ENCODE assay signal across 9 cellular contexts in the genomic region with DNA sequence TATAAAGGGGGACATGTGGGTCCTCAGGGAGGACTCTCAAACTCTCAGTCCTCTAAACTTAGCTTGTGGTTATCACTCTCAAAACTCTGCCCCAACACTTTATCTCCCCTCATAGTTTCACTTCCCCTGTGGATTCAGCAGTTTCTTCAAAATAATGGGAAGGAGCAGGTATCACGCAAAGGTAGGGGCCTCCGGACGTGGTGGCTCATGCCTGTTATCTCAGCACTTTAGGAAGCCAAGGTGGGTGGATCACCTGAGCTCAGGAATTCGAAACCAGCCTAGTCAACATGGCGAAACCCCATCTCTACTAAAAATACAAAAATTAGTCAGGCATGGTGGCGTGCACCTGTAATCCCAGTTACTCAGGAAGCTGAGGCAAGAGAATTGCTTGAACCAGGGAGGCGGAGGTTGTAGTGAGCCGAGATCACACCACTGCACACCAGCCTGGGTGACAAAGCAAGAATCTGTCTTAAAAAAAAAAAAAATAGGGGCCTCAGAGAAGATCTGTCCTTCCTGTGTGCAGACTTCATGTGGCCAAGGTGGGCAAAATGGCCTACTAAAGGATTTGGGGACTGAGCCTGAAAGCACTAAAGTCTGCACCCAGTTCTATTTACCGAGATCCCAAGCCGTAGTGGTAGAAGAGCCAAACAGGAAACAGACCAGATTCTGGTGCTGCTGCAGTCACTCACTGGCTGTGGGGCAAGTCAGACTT. TPM values are rescaled to one million over a fixed set of nuclear protein-coding genes. Genes with fewer than 3 reads are reported as not detected.
A peak's percentile ranks its signal among the peaks of the same experiment; 100 is the strongest.
DNase-seq lines count a peak whose midpoint lies in the region; ATAC-seq and TF ChIP-seq lines count a peak whose summit lies in the region.
"Had no signal": no experiment of that assay in that cellular context is flagged by ENCODE, and none has a peak within 500 bp of the region (broad histone marks: within the 10 kb centered on the region; RNA-seq: fewer than 3 reads in every experiment).

No MANE protein-coding gene starts in this region.

- no peak overlapping the region for H3K14ac ChIP-seq in H9 (ENCODE audit: insufficient read depth, low read length)

- H4K8ac ChIP-seq in mesendoderm (ENCODE audit: low read depth, low read length): no peak overlapping the region
- no peak overlapping the region for H4K8ac ChIP-seq in H9 (replicated peaks; ENCODE audit: insufficient read length, low read depth, low read length)

- peak; percentile 57 to 72 for ATAC-seq in CD4-positive, CD25-positive, alpha-beta regulatory T cell (ENCODE audit: low read depth in 2 of 2)
- ATAC-seq in GM19438 (IDR thresholded peaks at IDR 0.05; ENCODE audit: low read depth, unreplicated experiment) (peak; percentile 54), HG03558 (IDR thresholded peaks at IDR 0.05; ENCODE audit: extremely low read depth, unreplicated experiment) (peak; percentile 41)
- peak; percentile 58 to 60 for ATAC-seq in activated naive CD4-positive, alpha-beta T cell treated with anti-CD3 and anti-CD28 coated beads, Interleukin-2, amount 50 U/mL, for 72 hours

- H3K23ac ChIP-seq in mesendoderm (ENCODE audit: low read length): no peak overlapping the region
- no peak overlapping the region for H3K23ac ChIP-seq in H9 (ENCODE audit: insufficient read length, low read depth, low read length)

- H3K27ac ChIP-seq in CD4-positive, CD25-positive, alpha-beta regulatory T cell (ENCODE audit: insufficient read depth, low read length, poor library complexity, severe bottlenecking): peak overlapping the region; percentile 76
- no peak overlapping the region for H3K27ac ChIP-seq in mesendoderm (ENCODE audit: low read depth, low read length)
- H3K27ac ChIP-seq in H9 (ENCODE audit: insufficient read length, low read depth, low read length): no peak overlapping the region
- no peak overlapping the region for H3K27ac ChIP-seq in tibial nerve

- peaks cover 27% of the 10 kb centered on the region for H3K36me3 ChIP-seq in CD4-positive, CD25-positive, alpha-beta regulatory T cell (ENCODE audit: control insufficient read depth, insufficient read depth, low read length)
- H3K36me3 ChIP-seq in mesendoderm (ENCODE audit: control insufficient read depth, insufficient read depth, low read length) (no peaks in the 10 kb centered on the region), tibial nerve (no peaks in the 10 kb centered on the region)

- peaks cover 76% of the 10 kb centered on the region for H3K4me1 ChIP-seq in CD4-positive, CD25-positive, alpha-beta regulatory T cell (ENCODE audit: control insufficient read depth, insufficient read depth, low read length, poor library complexity, severe bottlenecking)
- H3K4me1 ChIP-seq in mesendoderm (ENCODE audit: control insufficient read depth, low read depth, low read length) (no peaks in the 10 kb centered on the region), H9 (ENCODE audit: insufficient read depth, low read length) (no peaks in the 10 kb centered on the region), tibial nerve (peaks cover 0 to 20% (median 14%) of the 10 kb centered on the region in 4 donors)

- H3K27me3 Mint-ChIP-seq in CD4-positive, CD25-positive, alpha-beta regulatory T cell: no peaks in the 10 kb centered on the region
- peaks cover 72% of the 10 kb centered on the region for H3K27me3 Mint-ChIP-seq in H9 (ENCODE audit: low read depth)

- peaks cover 43% of the 10 kb centered on the region for H3K36me3 Mint-ChIP-seq in CD4-positive, CD25-positive, alpha-beta regulatory T cell
- H3K36me3 Mint-ChIP-seq in activated naive CD4-positive, alpha-beta T cell treated with anti-CD3 and anti-CD28 coated beads, Interleukin-2, amount 50 U/mL, for 72 hours: peaks cover 5 to 18% of the 10 kb centered on the region in 2 donors
- no peaks in the 10 kb centered on the region for H3K36me3 Mint-ChIP-seq in H9 (ENCODE audit: insufficient read depth in 1 of 3, low read depth in 3 of 3)
- H3K36me3 Mint-ChIP-seq: brain had no signal

- H3K4me3 Mint-ChIP-seq in CD4-positive, CD25-positive, alpha-beta regulatory T cell: peak overlapping the region; percentile 77 to 91 (median 86)
- no peak overlapping the region for H3K4me3 Mint-ChIP-seq in H9
- H3K4me3 Mint-ChIP-seq: brain had no signal

- no peaks in the 10 kb centered on the region for H3K27me3 ChIP-seq in CD4-positive, CD25-positive, alpha-beta regulatory T cell (ENCODE audit: control insufficient read depth, insufficient read depth, low read length)
- H3K27me3 ChIP-seq in mesendoderm (ENCODE audit: insufficient read depth, low read length, poor library complexity): no peaks in the 10 kb centered on the region
- peaks cover 6% of the 10 kb centered on the region; the same call in 1 of the 2 replicates for H3K27me3 ChIP-seq in H9 (ENCODE audit: insufficient read depth, low read length)
- H3K27me3 ChIP-seq in tibial nerve: no peaks in the 10 kb centered on the region

- no peak for TF ChIP-seq EP300 in tibial nerve (IDR thresholded peaks at IDR 0.05)

- H2BK120ac ChIP-seq in mesendoderm (ENCODE audit: low read depth, low read length): no peak overlapping the region
- H2BK120ac ChIP-seq in H9 (ENCODE audit: low read depth, low read length, poor library complexity, severe bottlenecking): no peak overlapping the region

- no peaks in the 10 kb centered on the region for H4K20me1 ChIP-seq in H9 (ENCODE audit: control insufficient read depth, insufficient read depth, insufficient read length)

- no peak overlapping the region for H3K56ac ChIP-seq in mesendoderm (ENCODE audit: low read length)
- no peak overlapping the region for H3K56ac ChIP-seq in H9 (ENCODE audit: insufficient read length, low read depth, low read length)

- no peak overlapping the region for H3K18ac ChIP-seq in mesendoderm (ENCODE audit: low read length)
- H3K18ac ChIP-seq in H9 (ENCODE audit: insufficient read length, low read depth, low read length): no peak overlapping the region

- no CpG with 5 or more reads among the region's 10 CpGs for WGBS in mesendoderm (ENCODE audit: extremely low coverage, insufficient coverage, low lambda C conversion rate)
- WGBS in H9 (ENCODE audit: extremely low coverage, insufficient read length, low lambda C conversion rate): no CpG with 5 or more reads among the region's 10 CpGs
- 69 to 76% methylated on average over 10 of the region's 10 CpGs for WGBS in tibial nerve, 2 donors

- no peak overlapping the region for H2AFZ ChIP-seq in H9 (ENCODE audit: low read length)

- no peaks in the 10 kb centered on the region for H3K79me2 ChIP-seq in mesendoderm (ENCODE audit: control insufficient read depth, insufficient read depth, low read length)
- no peaks in the 10 kb centered on the region for H3K79me2 ChIP-seq in H9 (ENCODE audit: insufficient read depth, low read length)

- no peak overlapping the region for H4K91ac ChIP-seq in H9 (ENCODE audit: insufficient read length, low read depth, low read length)

- H3K79me1 ChIP-seq in mesendoderm (ENCODE audit: low read length): no peaks in the 10 kb centered on the region
- no peaks in the 10 kb centered on the region for H3K79me1 ChIP-seq in H9 (ENCODE audit: insufficient read depth, low read depth, low read length, poor library complexity, severe bottlenecking)

- no peak overlapping the region for H3K4ac ChIP-seq in mesendoderm (ENCODE audit: low read depth, low read length)
- no peak overlapping the region for H3K4ac ChIP-seq in H9 (ENCODE audit: low read depth, low read length)

- TF ChIP-seq CTCF in H9 (conservative IDR thresholded peaks at IDR 0.05): no peak
- TF ChIP-seq CTCF in tibial nerve (IDR thresholded peaks at IDR 0.05): no peak

- peak in 2 of 3 donors; percentile 49 to 71 for DNase-seq in CD4-positive, CD25-positive, alpha-beta regulatory T cell
- DNase-seq in activated naive CD4-positive, alpha-beta T cell treated with anti-CD3 and anti-CD28 coated beads, Interleukin-2, amount 50 U/mL, for 72 hours (ENCODE audit: low spot score in 2 of 2): peak; percentile 43 to 75
- no peak for DNase-seq in mesendoderm
- DNase-seq in NCI-H2171 (lab: John Stamatoyannopoulos, UW): no peak
- no peak for DNase-seq in H9
- DNase-seq in tibial nerve (ENCODE audit: low spot score in 2 of 2): no peak

- H2BK5ac ChIP-seq in mesendoderm (ENCODE audit: low read length) (no peak overlapping the region), H9 (ENCODE audit: insufficient read length, low read length) (no peak overlapping the region)

- no peaks in the 10 kb centered on the region for H3K9me3 Mint-ChIP-seq in CD4-positive, CD25-positive, alpha-beta regulatory T cell
- H3K9me3 Mint-ChIP-seq in activated naive CD4-positive, alpha-beta T cell treated with anti-CD3 and anti-CD28 coated beads, Interleukin-2, amount 50 U/mL, for 72 hours: no peaks in the 10 kb centered on the region
- H3K9me3 Mint-ChIP-seq in H9: 0 out of 5 replicates have a peak, but pooled peaks cover 0 to 2% of the 10 kb centered on the region in 2 experiments

- H3K9ac ChIP-seq in mesendoderm (ENCODE audit: low read length) (no peak overlapping the region), H9 (ENCODE audit: extremely low read depth, insufficient read length, low read length) (no peak overlapping the region)

- H3K4me2 ChIP-seq in mesendoderm (ENCODE audit: low read length): no peak overlapping the region
- no peak overlapping the region for H3K4me2 ChIP-seq in H9 (ENCODE audit: insufficient read depth, insufficient read length, low read length)

- H3K27ac Mint-ChIP-seq in CD4-positive, CD25-positive, alpha-beta regulatory T cell: peak overlapping the region; percentile 92 to 99 (median 94)
- peak overlapping the region; percentile 75 to 90 for H3K27ac Mint-ChIP-seq in activated naive CD4-positive, alpha-beta T cell treated with anti-CD3 and anti-CD28 coated beads, Interleukin-2, amount 50 U/mL, for 72 hours
- no peak overlapping the region for H3K27ac Mint-ChIP-seq in H9

- H3K4me3 ChIP-seq in CD4-positive, CD25-positive, alpha-beta regulatory T cell (ENCODE audit: low read depth, low read length): peak overlapping the region; percentile 55
- H3K4me3 ChIP-seq in mesendoderm (ENCODE audit: low read length) (no peak overlapping the region), tibial nerve (no peak overlapping the region)

- H3T11ph ChIP-seq in H9 (ENCODE audit: low read length): no peak overlapping the region

- no peak overlapping the region for H2BK15ac ChIP-seq in mesendoderm (replicated peaks; ENCODE audit: low read depth)
- H2BK15ac ChIP-seq in H9 (ENCODE audit: low read depth, low read length): no peak overlapping the region

- no peak overlapping the region for H2AK5ac ChIP-seq in mesendoderm (ENCODE audit: low read length)
- H2AK5ac ChIP-seq in H9 (ENCODE audit: insufficient read length, low read length): no peak overlapping the region

- no peak for TF ChIP-seq POLR2A in tibial nerve (IDR thresholded peaks at IDR 0.05)

- no peak overlapping the region for H2BK20ac ChIP-seq in H9 (ENCODE audit: low read depth, low read length, poor library complexity, severe bottlenecking)

- H4K5ac ChIP-seq in mesendoderm (ENCODE audit: low read length): no peak overlapping the region
- no peak overlapping the region for H4K5ac ChIP-seq in H9 (ENCODE audit: insufficient read length, low read depth, low read length)

- no peaks in the 10 kb centered on the region for H3K9me3 ChIP-seq in CD4-positive, CD25-positive, alpha-beta regulatory T cell (ENCODE audit: control insufficient read depth in 2 of 2, low read length in 2 of 2)
- H3K9me3 ChIP-seq in H9 (ENCODE audit: control insufficient read depth, low read depth, low read length): no peaks in the 10 kb centered on the region
- H3K9me3 ChIP-seq in tibial nerve: no peaks in the 10 kb centered on the region

- H3K4me1 Mint-ChIP-seq in CD4-positive, CD25-positive, alpha-beta regulatory T cell: peaks cover 14 to 87% (median 46%) of the 10 kb centered on the region in 4 donors
- 0 out of 4 replicates have a peak, but pooled peaks cover 0 to 3% of the 10 kb centered on the region in 2 experiments for H3K4me1 Mint-ChIP-seq in H9

- H3K23me2 ChIP-seq in H9 (ENCODE audit: insufficient read length, low read depth, low read length, poor library complexity, severe bottlenecking): no peaks in the 10 kb centered on the region

- H2BK12ac ChIP-seq in H9 (ENCODE audit: insufficient read length, low read depth, low read length): no peak overlapping the region

RNA-seq across cellular contexts. Expression of gene ITGB7, which starts 6.4 kb away (rescaled TPM):
- total RNA-seq in CD4-positive, CD25-positive, alpha-beta regulatory T cell: 297 TPM
- polyA plus RNA-seq in CD4-positive, CD25-positive, alpha-beta regulatory T cell: 100 to 1,000 TPM; 279 to 382 (median 330) TPM
- total RNA-seq in activated naive CD4-positive, alpha-beta T cell treated with anti-CD3 and anti-CD28 coated beads, Interleukin-2, amount 50 U/mL, for 72 hours: 10 to 100 TPM; 71.4 to 76.3 TPM
- polyA plus RNA-seq in mesendoderm (2013, experiment 1 of 2): 0.49 TPM
- 0.88 TPM for polyA plus RNA-seq in mesendoderm (2013, experiment 2 of 2)
- total RNA-seq in H9 (2021): 0.26 and 0.39 TPM in 2 replicates
- 10 to 100 TPM in 2 of 4 donors, 1 to 10 TPM in 2; 3.6 to 15.1 (median 8.9) TPM for total RNA-seq in tibial nerve

RNA-seq across cellular contexts. Expression of gene CSAD, which starts 19.9 kb away (rescaled TPM):
- total RNA-seq in CD4-positive, CD25-positive, alpha-beta regulatory T cell: 68.0 TPM
- polyA plus RNA-seq in CD4-positive, CD25-positive, alpha-beta regulatory T cell: 1 to 10 TPM; 1.2 to 2.3 (median 1.6) TPM
- 10 to 100 TPM; 24.4 to 55.8 TPM for total RNA-seq in activated naive CD4-positive, alpha-beta T cell treated with anti-CD3 and anti-CD28 coated beads, Interleukin-2, amount 50 U/mL, for 72 hours
- 3.2 TPM for polyA plus RNA-seq in mesendoderm (2013, experiment 1 of 2)
- 3.5 TPM for polyA plus RNA-seq in mesendoderm (2013, experiment 2 of 2)
- 7.4 and 7.7 TPM in 2 replicates for total RNA-seq in H9 (2021)
- total RNA-seq in tibial nerve: 10 to 100 TPM; 52.4 to 90.6 (median 78.7) TPM

RNA-seq across cellular contexts. Expression of gene ZNF740, which starts 20.1 kb away (rescaled TPM):
- 32.6 TPM for total RNA-seq in CD4-positive, CD25-positive, alpha-beta regulatory T cell
- polyA plus RNA-seq in CD4-positive, CD25-positive, alpha-beta regulatory T cell: 1 to 10 TPM; 2.3 to 3.1 (median 2.7) TPM
- total RNA-seq in activated naive CD4-positive, alpha-beta T cell treated with anti-CD3 and anti-CD28 coated beads, Interleukin-2, amount 50 U/mL, for 72 hours: 10 to 100 TPM; 36.8 to 43.2 TPM
- 6.8 TPM for polyA plus RNA-seq in mesendoderm (2013, experiment 1 of 2)
- 7.1 TPM for polyA plus RNA-seq in mesendoderm (2013, experiment 2 of 2)
- total RNA-seq in H9 (2021) (41.2 and 47.2 TPM in 2 replicates), tibial nerve (10 to 100 TPM; 10.2 to 67.7 (median 22.7) TPM)

RNA-seq across cellular contexts. Expression of gene RARG, which starts 31.4 kb away (rescaled TPM):
- total RNA-seq in CD4-positive, CD25-positive, alpha-beta regulatory T cell: 16.8 TPM
- 1 to 10 TPM; 1.5 to 5.1 (median 2.4) TPM for polyA plus RNA-seq in CD4-positive, CD25-positive, alpha-beta regulatory T cell
- 10 to 100 TPM; 15.5 to 23.5 TPM for total RNA-seq in activated naive CD4-positive, alpha-beta T cell treated with anti-CD3 and anti-CD28 coated beads, Interleukin-2, amount 50 U/mL, for 72 hours
- polyA plus RNA-seq in mesendoderm (2013, experiment 1 of 2): 28.5 TPM
- 26.2 TPM for polyA plus RNA-seq in mesendoderm (2013, experiment 2 of 2)
- total RNA-seq in H9 (2021): 42.6 and 43.7 TPM in 2 replicates
- total RNA-seq in tibial nerve: 10 to 100 TPM; 28.0 to 32.3 (median 31.4) TPM

Comparison
In these comparisons a context has a peak if more than half of its experiments do, and no peak if none do; other contexts are left out.
1. DNase-seq: peak in CD4-positive, CD25-positive, alpha-beta regulatory T cell (2 of 3) and activated naive CD4-positive, alpha-beta T cell treated with anti-CD3 and anti-CD28 coated beads, Interleukin-2, amount 50 U/mL, for 72 hours (2 of 2); none in mesendoderm (single experiment), NCI-H2171 (single experiment), H9 (single experiment) and tibial nerve (0 of 2).
2. H3K27ac Mint-ChIP-seq: peak in CD4-positive, CD25-positive, alpha-beta regulatory T cell (3 of 3) and activated naive CD4-positive, alpha-beta T cell treated with anti-CD3 and anti-CD28 coated beads, Interleukin-2, amount 50 U/mL, for 72 hours (2 of 2); none in H9 (0 of 3).
3. H3K4me3 Mint-ChIP-seq: peak in CD4-positive, CD25-positive, alpha-beta regulatory T cell (4 of 4); none in H9 (0 of 2).
4. RNA of gene ITGB7, which starts 6.4 kb away (total RNA-seq): 297 TPM in CD4-positive, CD25-positive, alpha-beta regulatory T cell (single experiment) and 71.4 to 76.3 TPM in activated naive CD4-positive, alpha-beta T cell treated with anti-CD3 and anti-CD28 coated beads, Interleukin-2, amount 50 U/mL, for 72 hours; 3.6 to 15.1 TPM in tibial nerve and 0.26 to 0.39 TPM in H9; every median in the first group is over 4 times any median in the second.
5. Peak in every context shown above with its lines, with median percentiles within 50 percentile points of each other: ATAC-seq.